Comparison of ENCODE assay signal across 8 cellular contexts in genomic region chr17:35141681-35142466, GRCh38. TPM values are rescaled to one million over a fixed set of nuclear protein-coding genes. Genes with fewer than 3 reads are reported as not detected.
DNase-seq lines count a peak whose midpoint lies in the region; ATAC-seq, FAIRE-seq and TF ChIP-seq lines count a peak whose summit lies in the region.

TSS of gene NLE1 (minus strand) at chr17:35142303. CDS start at chr17:35142275, 28 bp downstream.

- CTCF ChIA-PET in naive thymus-derived CD4-positive, alpha-beta T cell (lab: Charles Lee): interaction anchor here (0.8 to 1.7 kb wide), 6 partner anchors 19 to 622 kb away, joined by 3 to 9 read pairs (median 3); no protein-coding TSS in a partner anchor

- in situ Hi-C loops in KBM-7 (cut with MboI; ENCODE audit: low pct_unique_long_range_greater_than_20kb, low sequenced_read_pairs): no loop called here

- intact Hi-C loops in naive thymus-derived CD4-positive, alpha-beta T cell (cut with micrococcal nuclease): loop anchor here (1.0 to 10.0 kb wide), 11 partner anchors 19 to 603 kb away; partner anchors contain the start of genes PEX12 (in 2 of the 2), SLFN12 (in 1 of the 2) and SLFN5 (in 1 of the 2)

- TF ChIP-seq CTCF in fibroblast of lung (conservative IDR thresholded peaks at IDR 0.05 in 1 of 2, IDR thresholded peaks at IDR 0.05 in 1 of 2; ENCODE audit: low read depth in 1 of 2, low read length in 2 of 2): peak; percentile 70 to 92

- H3K27me3 Mint-ChIP-seq in naive thymus-derived CD4-positive, alpha-beta T cell: no peaks in the 10 kb centered on the region

- no peak for FAIRE-seq in RCC 7860 (lab: Jason Lieb, UNC)

- H3K36me3 Mint-ChIP-seq in naive thymus-derived CD4-positive, alpha-beta T cell: peaks cover 0 to 6% (median 0%) of the 10 kb centered on the region in 5 donors
- H3K36me3 Mint-ChIP-seq in stimulated activated effector memory CD8-positive, alpha-beta T cell treated with anti-CD3 and anti-CD28 coated beads, Interleukin-12 subunit alpha, Interleukin-12 subunit beta, amount 100 ng/mL, for 72 hours: peaks cover 39% of the 10 kb centered on the region

- peak within 1 kb of the TSS; percentile 70 for H3K27ac ChIP-seq in fibroblast of lung (ENCODE audit: insufficient read depth, low read length)
- H3K27ac ChIP-seq in naive thymus-derived CD4-positive, alpha-beta T cell (ENCODE audit: low read depth, low read length): peak within 1 kb of the TSS; percentile 81

- H3K4me3 ChIP-seq in fibroblast of lung (replicated peaks in 1 of 4; ENCODE audit: control extremely low read depth in 1 of 4, insufficient read depth in 1 of 4, low read depth in 3 of 4, low read length in 4 of 4): peak within 1 kb of the TSS; percentile 93 to 99 (median 96)
- peak within 1 kb of the TSS; percentile 79 for H3K4me3 ChIP-seq in naive thymus-derived CD4-positive, alpha-beta T cell (ENCODE audit: low read length)

- no peaks in the 10 kb centered on the region for H3K9me3 Mint-ChIP-seq in naive thymus-derived CD4-positive, alpha-beta T cell
- no peaks in the 10 kb centered on the region for H3K9me3 Mint-ChIP-seq in stimulated activated effector memory CD8-positive, alpha-beta T cell treated with anti-CD3 and anti-CD28 coated beads, Interleukin-12 subunit alpha, Interleukin-12 subunit beta, amount 100 ng/mL, for 72 hours

- peak within 1 kb of the TSS; percentile 85 for H2AFZ ChIP-seq in fibroblast of lung (ENCODE audit: low read length)

- H3K4me1 Mint-ChIP-seq in naive thymus-derived CD4-positive, alpha-beta T cell: peaks cover 7 to 30% (median 21%) of the 10 kb centered on the region in 7 donors
- H3K4me1 Mint-ChIP-seq in stimulated activated effector memory CD8-positive, alpha-beta T cell treated with anti-CD3 and anti-CD28 coated beads, Interleukin-12 subunit alpha, Interleukin-12 subunit beta, amount 100 ng/mL, for 72 hours: peaks cover 6% of the 10 kb centered on the region

- H4K20me1 ChIP-seq in fibroblast of lung (ENCODE audit: control insufficient read depth, extremely low read depth, insufficient read depth, low read length): no peaks in the 10 kb centered on the region

- peak within 1 kb of the TSS; percentile 83 for H3K4me2 ChIP-seq in fibroblast of lung (ENCODE audit: extremely low read depth, insufficient read depth, low read length)

- peak within 1 kb of the TSS; percentile 77 to 88 (median 86) for H3K4me3 Mint-ChIP-seq in naive thymus-derived CD4-positive, alpha-beta T cell
- H3K4me3 Mint-ChIP-seq in stimulated activated effector memory CD8-positive, alpha-beta T cell treated with anti-CD3 and anti-CD28 coated beads, Interleukin-12 subunit alpha, Interleukin-12 subunit beta, amount 100 ng/mL, for 72 hours: peak within 1 kb of the TSS; percentile 73

- H3K4me1 ChIP-seq in fibroblast of lung (ENCODE audit: control insufficient read depth, extremely low read depth, insufficient read depth, low read length): peaks cover 2% of the 10 kb centered on the region
- H3K4me1 ChIP-seq in naive thymus-derived CD4-positive, alpha-beta T cell (ENCODE audit: control insufficient read depth in 2 of 2, insufficient read depth in 2 of 2, low read length in 2 of 2): peaks cover 6 to 13% of the 10 kb centered on the region in 2 donors

- peaks cover 4% of the 10 kb centered on the region for H3K27me3 ChIP-seq in fibroblast of lung (ENCODE audit: control insufficient read depth, insufficient read depth, low read length)
- H3K27me3 ChIP-seq in naive thymus-derived CD4-positive, alpha-beta T cell (ENCODE audit: control insufficient read depth in 2 of 2, insufficient read depth in 2 of 2, low read length in 2 of 2): no peaks in the 10 kb centered on the region

- peak within 1 kb of the TSS; percentile 68 for H3K9ac ChIP-seq in fibroblast of lung (ENCODE audit: insufficient read depth, low read length)

- peak within 1 kb of the TSS; percentile 66 to 90 (median 87) for H3K27ac Mint-ChIP-seq in naive thymus-derived CD4-positive, alpha-beta T cell
- peak within 1 kb of the TSS; percentile 76 for H3K27ac Mint-ChIP-seq in stimulated activated effector memory CD8-positive, alpha-beta T cell treated with anti-CD3 and anti-CD28 coated beads, Interleukin-12 subunit alpha, Interleukin-12 subunit beta, amount 100 ng/mL, for 72 hours

- H3K79me2 ChIP-seq in fibroblast of lung (ENCODE audit: control insufficient read depth, insufficient read depth, low read length): peaks cover 16% of the 10 kb centered on the region

- DNase-seq in D341Med (ENCODE audit: low spot score) (peak; percentile 99), KBM-7 (peak; percentile 86), RCC 7860 (ENCODE audit: low spot score) (peak; percentile 61), activated T-helper 1 cell treated with Interleukin-2 at 50 U/mL for 16 hours (ENCODE audit: low read depth) (peak; percentile 83), fibroblast of lung (ENCODE audit: low read depth in 2 of 2) (peak; percentile 77 to 80)
- peak; percentile 79 to 94 (median 89) for DNase-seq in naive thymus-derived CD4-positive, alpha-beta T cell
- DNase-seq in stimulated activated effector memory CD8-positive, alpha-beta T cell treated with anti-CD3 and anti-CD28 coated beads, Interleukin-12 subunit alpha, Interleukin-12 subunit beta, amount 100 ng/mL, for 72 hours (ENCODE audit: low spot score in 2 of 2): peak; percentile 93 to 95

- H3K9me3 ChIP-seq in fibroblast of lung (ENCODE audit: control insufficient read depth, insufficient read depth, low read depth, low read length): no peaks in the 10 kb centered on the region
- no peaks in the 10 kb centered on the region for H3K9me3 ChIP-seq in naive thymus-derived CD4-positive, alpha-beta T cell (ENCODE audit: control insufficient read depth in 2 of 3, low read length in 3 of 3)

- peaks cover 12% of the 10 kb centered on the region for H3K36me3 ChIP-seq in fibroblast of lung (ENCODE audit: control insufficient read depth, insufficient read depth, low read length)
- H3K36me3 ChIP-seq in naive thymus-derived CD4-positive, alpha-beta T cell (ENCODE audit: control insufficient read depth in 2 of 3, insufficient read depth in 3 of 3, low read length in 3 of 3): peaks cover 6 to 36% (median 6%) of the 10 kb centered on the region in 3 experiments

- POLR2A ChIA-PET in naive thymus-derived CD4-positive, alpha-beta T cell (lab: Charles Lee): interaction anchor here (0.5 to 3.2 kb wide), 15 partner anchors 11 to 602 kb away, joined by 3 to 35 read pairs (median 4); partner anchors contain the start of genes FNDC8, PEX12 and SLFN5

- peak; percentile 83 for ATAC-seq in GM21447 (IDR thresholded peaks at IDR 0.05; ENCODE audit: unreplicated experiment)
- ATAC-seq in naive thymus-derived CD4-positive, alpha-beta T cell: peak; percentile 100
- peak; percentile 97 for ATAC-seq in stimulated activated effector memory CD8-positive, alpha-beta T cell treated with anti-CD3 and anti-CD28 coated beads, Interleukin-12 subunit alpha, Interleukin-12 subunit beta, amount 100 ng/mL, for 72 hours

RNA-seq across cellular contexts. Expression of gene NLE1, which starts in this region (rescaled TPM):
- 20.5 and 22.3 TPM in 2 replicates for total RNA-seq in fibroblast of lung
- 9.4 and 10.9 TPM in 2 replicates for polyA plus RNA-seq in fibroblast of lung
- 13.1 and 15.0 TPM in 2 replicates for polyA plus RNA-seq in fibroblast of lung (2012)
- polyA minus RNA-seq in fibroblast of lung (ENCODE audit: low replicate concordance): 26.4 and 39.1 TPM in 2 replicates
- total RNA-seq in naive thymus-derived CD4-positive, alpha-beta T cell: 10 to 100 TPM in 4 of 5 experiments, 1 to 10 TPM in 1; 10.0 to 29.4 (median 21.8) TPM
- polyA plus RNA-seq in naive thymus-derived CD4-positive, alpha-beta T cell: 10 to 100 TPM in 1 of 2 donors, 1 to 10 TPM in 1; 6.1 to 10.7 TPM

Comparison
In these comparisons a context has a peak if more than half of its experiments do, and no peak if none do; other contexts are left out.
1. Peak in every context shown above with its lines: DNase-seq, ATAC-seq, H3K4me3 ChIP-seq and H3K27ac ChIP-seq.